ENCODE assay signal across 10 cellular contexts in genomic region chr1:27544818-27545612, GRCh38. TPM values are rescaled to one million over a fixed set of nuclear protein-coding genes. Genes with fewer than 3 reads are reported as not detected.
A peak's percentile ranks its signal among the peaks of the same experiment; 100 is the strongest.
DNase-seq lines count a peak whose midpoint lies in the region; ATAC-seq and TF ChIP-seq lines count a peak whose summit lies in the region.
"Had no signal": no experiment of that assay in that cellular context is flagged by ENCODE, and none has a peak within 500 bp of the region (broad histone marks: within the 10 kb centered on the region; RNA-seq: fewer than 3 reads in every experiment).

No MANE protein-coding gene starts in this region.

- no peak for TF ChIP-seq EP300 in gastroesophageal sphincter (IDR thresholded peaks at IDR 0.05)

- peak overlapping the region; percentile 56 to 98 (median 92) for H3K27ac ChIP-seq in adrenal gland
- peak overlapping the region; percentile 60 to 93 (median 90) for H3K27ac ChIP-seq in gastroesophageal sphincter

- DNase-seq in Caki2 (ENCODE audit: low read depth): peak; percentile 17
- DNase-seq in adrenal gland: peak; percentile 67 to 88 (median 79)
- DNase-seq in sciatic nerve (ENCODE audit: low spot score): no peak
- no peak for DNase-seq in mesenteric fat pad (ENCODE audit: low spot score)
- DNase-seq in NCI-H187 treated with DMSO at 0.1 percent for 48 hours (lab: John Stamatoyannopoulos, UW): no peak
- DNase-seq in NCI-H82 treated with DMSO at 0.1 percent for 48 hours (lab: John Stamatoyannopoulos, UW; ENCODE audit: unreplicated experiment): no peak
- DNase-seq: naive thymus-derived CD4-positive, alpha-beta T cell; NCI-H524 had no signal

- TF ChIP-seq POLR2A in adrenal gland (IDR thresholded peaks at IDR 0.05) (peak in 1 of 2 donors; percentile 48), gastroesophageal sphincter (IDR thresholded peaks at IDR 0.05) (no peak)

- intact Hi-C loops in adrenal gland (cut with DNase I): no loop called here
- intact Hi-C loops in sciatic nerve (cut with DNase I): no loop called here

- H3K4me3 ChIP-seq in adrenal gland (no peak overlapping the region), gastroesophageal sphincter (no peak overlapping the region)

- peak; percentile 81 for ATAC-seq in gastroesophageal sphincter
- peak; percentile 83 for ATAC-seq in sciatic nerve
- ATAC-seq in GM18873 (IDR thresholded peaks at IDR 0.05; ENCODE audit: low FRiP score, unreplicated experiment): no peak
- ATAC-seq: naive thymus-derived CD4-positive, alpha-beta T cell had no signal

- H3K27me3 ChIP-seq in adrenal gland (no peaks in the 10 kb centered on the region), gastroesophageal sphincter (no peaks in the 10 kb centered on the region)

- in situ Hi-C loops in Caki2 (cut with HindIII; ENCODE audit: low pct_unique_long_range_greater_than_20kb, low sequenced_read_pairs): no loop called here

- WGBS in adrenal gland, 4 donors: 44 to 53% (median 50%) methylated on average over 12 of the region's 12 CpGs
- whole genome bisulfite sequencing in gastroesophageal sphincter (ENCODE audit: low coverage in 1 of 2), 2 donors: 17% methylated on average over 2 to 11 of the region's 12 CpGs

- no peak for TF ChIP-seq CTCF in adrenal gland (IDR thresholded peaks at IDR 0.05)
- no peak for TF ChIP-seq CTCF in gastroesophageal sphincter (IDR thresholded peaks at IDR 0.05)

- H3K4me1 ChIP-seq in adrenal gland (replicated peaks in 1 of 2) (peaks cover 54 to 66% of the 10 kb centered on the region in 2 donors), gastroesophageal sphincter (peaks cover 9 to 80% (median 55%) of the 10 kb centered on the region in 3 donors)

- H3K9me3 ChIP-seq in adrenal gland (replicated peaks in 1 of 3) (no peaks in the 10 kb centered on the region), gastroesophageal sphincter (no peaks in the 10 kb centered on the region)

- H3K36me3 ChIP-seq in adrenal gland (replicated peaks in 1 of 2): peaks cover 0 to 32% of the 10 kb centered on the region in 2 donors
- H3K36me3 ChIP-seq in gastroesophageal sphincter: peaks cover 0 to 36% of the 10 kb centered on the region in 2 donors

RNA-seq across cellular contexts. Expression of gene WASF2, which starts 55.0 kb away (rescaled TPM):
- 17.3 and 18.7 TPM in 2 replicates for total RNA-seq in Caki2 (2014; rRNA removed; shearing (Covaris generic); ENCODE audit: low replicate concordance)
- total RNA-seq in adrenal gland (100 to 1,000 TPM in 4 of 8 donors, 10 to 100 TPM in 4; 47.3 to 159 (median 93.4) TPM), gastroesophageal sphincter (100 to 1,000 TPM in 1 of 4 donors, 10 to 100 TPM in 3; 74.7 to 107 (median 79.8) TPM), sciatic nerve (183 TPM), mesenteric fat pad (156 TPM)
- polyA plus RNA-seq in adrenal gland: 10 to 100 TPM; 18.9 to 94.6 (median 29.0) TPM

RNA-seq across cellular contexts. Expression of gene AHDC1, which starts 58.9 kb away (rescaled TPM):
- total RNA-seq in Caki2 (2014; rRNA removed; shearing (Covaris generic); ENCODE audit: low replicate concordance): 0.32 and 0.41 TPM in 2 replicates
- 100 to 1,000 TPM in 1 of 8 donors, 10 to 100 TPM in 7; 43.9 to 111 (median 71.8) TPM for total RNA-seq in adrenal gland
- 10 to 100 TPM; 10.4 to 98.5 (median 27.0) TPM for polyA plus RNA-seq in adrenal gland
- total RNA-seq in gastroesophageal sphincter: 10 to 100 TPM; 18.2 to 50.3 (median 27.7) TPM
- 61.9 TPM for total RNA-seq in sciatic nerve
- 28.5 TPM for total RNA-seq in mesenteric fat pad

Comparison
In these comparisons a context has a peak if more than half of its experiments do, and no peak if none do; other contexts are left out.
1. DNase-seq: peak in Caki2 (single experiment) and adrenal gland (7 of 7); none in sciatic nerve (single experiment), mesenteric fat pad (single experiment), NCI-H187 treated with DMSO at 0.1 percent for 48 hours (single experiment) and NCI-H82 treated with DMSO at 0.1 percent for 48 hours (single experiment).
2. RNA of gene AHDC1, which starts 58.9 kb away (total RNA-seq): 43.9 to 111 TPM in adrenal gland, 61.9 TPM in sciatic nerve (single experiment), 18.2 to 50.3 TPM in gastroesophageal sphincter and 28.5 TPM in mesenteric fat pad (single experiment); 0.32 to 0.41 TPM in Caki2; every median in the first group is over 10 times any median in the second.